Comparison of ENCODE assay signal across 11 cellular contexts in the genomic region with DNA sequence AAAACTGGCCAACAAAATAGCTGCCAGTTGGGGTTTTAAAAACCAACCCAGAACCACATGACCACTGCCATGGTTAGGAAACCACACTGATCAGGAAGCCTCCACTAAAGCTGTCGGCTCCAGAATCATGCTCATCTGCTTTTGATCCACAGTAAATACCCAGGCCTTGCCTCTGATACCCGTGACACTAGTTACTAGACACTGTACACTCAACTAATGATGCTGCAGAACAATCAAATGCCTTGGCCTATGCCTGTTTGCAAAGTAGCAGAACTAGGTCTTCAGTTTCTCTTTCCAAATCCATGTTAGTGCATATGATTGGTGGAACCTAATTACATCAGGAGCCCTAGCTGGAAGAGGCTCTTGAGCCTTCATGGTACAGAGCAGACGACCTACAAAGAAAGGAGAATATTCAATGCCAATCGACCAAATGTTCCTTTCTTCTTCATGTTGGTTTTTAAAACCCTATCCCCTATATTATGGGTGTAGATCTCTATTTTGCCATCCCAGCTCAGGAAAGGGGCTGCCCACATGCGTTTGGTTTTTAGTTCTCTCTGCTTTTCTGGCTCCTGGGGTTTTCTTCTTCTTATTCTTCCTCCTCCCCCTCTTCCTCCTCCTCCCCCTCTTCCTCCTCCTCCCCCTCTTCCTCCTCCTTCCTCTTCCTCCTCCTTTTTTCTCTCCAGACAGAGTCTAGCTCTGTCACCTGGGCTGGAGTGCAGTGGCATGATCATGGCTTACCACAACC.
DNase-seq lines count a peak whose midpoint lies in the region; ATAC-seq, FAIRE-seq and TF ChIP-seq lines count a peak whose summit lies in the region.
"Had no signal": no experiment of that assay in that cellular context is flagged by ENCODE, and none has a peak within 500 bp of the region (broad histone marks: within the 10 kb centered on the region; RNA-seq: fewer than 3 reads in every experiment).

No MANE protein-coding gene starts in this region.

- H3K4me1 ChIP-seq in BLaER1 (peaks cover 9% of the 10 kb centered on the region), H1 (replicated peaks in 1 of 4; ENCODE audit: control insufficient read depth in 3 of 4, insufficient read depth in 4 of 4, low read length in 3 of 4) (peaks cover 0 to 2% (median 0%) of the 10 kb centered on the region in 4 experiments; a peak in 3 of 7 replicates), trophoblast cell (ENCODE audit: control insufficient read depth in 1 of 2, insufficient read depth in 2 of 2, low read length in 2 of 2) (no peaks in the 10 kb centered on the region)

- no peaks in the 10 kb centered on the region for H3K27me3 ChIP-seq in BLaER1
- H3K27me3 ChIP-seq in H1 (replicated peaks in 1 of 4; ENCODE audit: control insufficient read depth in 3 of 4, extremely low read depth in 1 of 4, insufficient read depth in 3 of 4, low read length in 3 of 4): no peaks in the 10 kb centered on the region
- no peaks in the 10 kb centered on the region for H3K27me3 ChIP-seq in trophoblast cell (ENCODE audit: insufficient read depth, low read length)

- H3K4me1 Mint-ChIP-seq in glutamatergic neuron (ENCODE audit: low read depth, unreplicated experiment): no peaks in the 10 kb centered on the region

- no peak overlapping the region for H2BK5ac ChIP-seq in H1 (ENCODE audit: low read depth, low read length)
- no peak overlapping the region for H2BK5ac ChIP-seq in trophoblast cell (ENCODE audit: low read depth, low read length, poor library complexity)

- no peaks in the 10 kb centered on the region for H3K9me3 ChIP-seq in BLaER1
- H3K9me3 ChIP-seq in H1 (ENCODE audit: insufficient read depth in 2 of 2, low read depth in 1 of 2, low read length in 1 of 2): no peaks in the 10 kb centered on the region
- H3K9me3 ChIP-seq in trophoblast cell (ENCODE audit: insufficient read depth, low read depth, low read length): no peaks in the 10 kb centered on the region

- H3K9ac ChIP-seq in BLaER1: no peak overlapping the region
- no peak overlapping the region for H3K9ac ChIP-seq in H1 (replicated peaks in 1 of 4; ENCODE audit: extremely low read depth in 1 of 4, low read depth in 3 of 4, low read length in 3 of 4)
- no peak overlapping the region for H3K9ac ChIP-seq in trophoblast cell (ENCODE audit: low read length)

- no peak overlapping the region for H3K27ac Mint-ChIP-seq in glutamatergic neuron (ENCODE audit: unreplicated experiment)

- H3K4ac ChIP-seq in H1 (replicated peaks; ENCODE audit: insufficient read length, low read depth, low read length): no peak overlapping the region
- no peak overlapping the region for H3K4ac ChIP-seq in trophoblast cell (ENCODE audit: low read depth, low read length)

- H3K79me2 ChIP-seq in H1 (ENCODE audit: control insufficient read depth in 1 of 2, insufficient read depth in 2 of 2, low read length in 2 of 2): 0 out of 4 replicates have a peak, but pooled peaks cover 0 to 3% of the 10 kb centered on the region in 2 experiments
- no peaks in the 10 kb centered on the region for H3K79me2 ChIP-seq in trophoblast cell (ENCODE audit: control insufficient read depth, insufficient read depth, low read length, poor library complexity)

- no peak for ATAC-seq in HG02678 (IDR thresholded peaks at IDR 0.05; ENCODE audit: unreplicated experiment)

- H3K4me2 ChIP-seq in BLaER1: peak overlapping the region; percentile 36
- no peak overlapping the region for H3K4me2 ChIP-seq in H1 (ENCODE audit: insufficient read depth in 1 of 2, low read depth in 2 of 2, low read length in 2 of 2)
- H3K4me2 ChIP-seq in trophoblast cell (ENCODE audit: low read length): no peak overlapping the region

- CTCF ChIA-PET in H1 (lab: Charles Lee; ENCODE audit: partially characterized antibody): interaction anchor here (0.6 to 1.6 kb wide), 4 partner anchors 9 to 83 kb away, joined by 3 to 5 read pairs (median 4); no protein-coding TSS in a partner anchor

- H4K91ac ChIP-seq in H1 (replicated peaks; ENCODE audit: insufficient read length, low read length) (no peak overlapping the region), trophoblast cell (ENCODE audit: low read depth, low read length) (no peak overlapping the region)

- FAIRE-seq in H1 (lab: Jason Lieb, UNC): peak; percentile 45

- no peak overlapping the region for H3K56ac ChIP-seq in H1 (replicated peaks; ENCODE audit: insufficient read length, low read depth, low read length)

- H3K27ac ChIP-seq in BLaER1: no peak overlapping the region
- no peak overlapping the region for H3K27ac ChIP-seq in H1 (ENCODE audit: low read depth, low read length)
- no peak overlapping the region for H3K27ac ChIP-seq in trophoblast cell (ENCODE audit: low read depth, low read length)

- H3K79me1 ChIP-seq in H1 (ENCODE audit: low read depth, low read length): no peaks in the 10 kb centered on the region
- no peaks in the 10 kb centered on the region for H3K79me1 ChIP-seq in trophoblast cell (ENCODE audit: low read length)

- H3K4me3 ChIP-seq in BLaER1: no peak overlapping the region
- H3K4me3 ChIP-seq in H1 (ENCODE audit: extremely low read depth in 1 of 4, insufficient read depth in 2 of 4, low read depth in 3 of 4, low read length in 4 of 4): no peak overlapping the region
- no peak overlapping the region for H3K4me3 ChIP-seq in lower leg skin (ENCODE audit: low read depth, poor library complexity, severe bottlenecking)
- no peak overlapping the region for H3K4me3 ChIP-seq in trophoblast cell (ENCODE audit: low read depth, low read length)

- DNase-seq in DMS79 (lab: John Stamatoyannopoulos, UW) (peak; percentile 39), OCI-M1 (lab: John Stamatoyannopoulos, UW) (peak; percentile 69), H1 (ENCODE audit: low read depth in 1 of 2, low spot score in 2 of 2) (no peak), lower leg skin (ENCODE audit: low spot score in 2 of 2) (no peak), glutamatergic neuron (no peak), trophoblast cell (no peak)
- DNase-seq: Calu3; RPMI8226; stimulated activated CD4-positive, alpha-beta T cell treated with anti-CD3 and anti-CD28 coated beads, Interleukin-4, amount 100 ng/mL, for 1 hour had no signal

- no peak overlapping the region for H2AK5ac ChIP-seq in H1 (ENCODE audit: low read depth, low read length)
- no peak overlapping the region for H2AK5ac ChIP-seq in trophoblast cell (ENCODE audit: low read length)

- TF ChIP-seq POLR2A in H1 (IDR thresholded peaks at IDR 0.05; ENCODE audit: control extremely low read depth in 1 of 2, low read depth in 2 of 2, low read length in 2 of 2) (no peak), lower leg skin (IDR thresholded peaks at IDR 0.05) (no peak)

- intact Hi-C loops in lower leg skin (cut with DNase I; ENCODE audit: low total_unique reads): loop anchor here (10.0 kb wide), 1 partner anchor 1390 kb away; no protein-coding TSS in a partner anchor

- no peaks in the 10 kb centered on the region for H3K9me3 Mint-ChIP-seq in glutamatergic neuron (ENCODE audit: unreplicated experiment)

- no peak overlapping the region for H4K12ac ChIP-seq in trophoblast cell (ENCODE audit: low read depth, low read length)

- TF ChIP-seq EP300 in H1 (IDR thresholded peaks at IDR 0.05; ENCODE audit: borderline replicate concordance in 1 of 2, low read depth in 2 of 2, low read length in 2 of 2): no peak

- H4K5ac ChIP-seq in H1 (ENCODE audit: insufficient read length, low read depth, low read length): no peak overlapping the region

- H3K23ac ChIP-seq in H1 (ENCODE audit: insufficient read length): no peak overlapping the region
- H3K23ac ChIP-seq in trophoblast cell (ENCODE audit: low read length): no peak overlapping the region

- no peaks in the 10 kb centered on the region for H3K23me2 ChIP-seq in H1 (ENCODE audit: low read depth, low read length)

- TF ChIP-seq CTCF in H1 (IDR thresholded peaks at IDR 0.05; ENCODE audit: control extremely low read depth in 1 of 3, insufficient read depth in 1 of 3, low read depth in 1 of 3, low read length in 3 of 3): no peak
- TF ChIP-seq CTCF in lower leg skin (IDR thresholded peaks at IDR 0.05): no peak
- no peak for TF ChIP-seq CTCF in glutamatergic neuron (IDR thresholded peaks at IDR 0.05; ENCODE audit: partially characterized antibody, unreplicated experiment)

- no peak overlapping the region for H4K8ac ChIP-seq in H1 (ENCODE audit: extremely low read depth, insufficient read depth, low read length)
- H4K8ac ChIP-seq in trophoblast cell (ENCODE audit: low read depth, low read length): no peak overlapping the region

- H4K20me1 ChIP-seq in BLaER1: no peaks in the 10 kb centered on the region
- H4K20me1 ChIP-seq in H1 (replicated peaks in 1 of 2; ENCODE audit: control insufficient read depth in 1 of 2, insufficient read depth in 2 of 2, low read length in 2 of 2): peaks cover 0 to 1% of the 10 kb centered on the region in 2 experiments

- no peak overlapping the region for H3K4me3 Mint-ChIP-seq in glutamatergic neuron (ENCODE audit: unreplicated experiment)

- H3K36me3 ChIP-seq in BLaER1 (no peaks in the 10 kb centered on the region), H1 (ENCODE audit: control insufficient read depth in 2 of 4, insufficient read depth in 4 of 4, low read length in 3 of 4) (no peaks in the 10 kb centered on the region), trophoblast cell (ENCODE audit: control insufficient read depth in 1 of 2, insufficient read depth in 2 of 2, low read length in 2 of 2) (no peaks in the 10 kb centered on the region)

- no peak overlapping the region for H2BK20ac ChIP-seq in H1 (ENCODE audit: low read length)

- H3K14ac ChIP-seq in H1 (ENCODE audit: insufficient read length) (no peak overlapping the region), trophoblast cell (ENCODE audit: low read length) (no peak overlapping the region)

- H2BK15ac ChIP-seq in H1 (ENCODE audit: low read length): no peak overlapping the region

- H3K27me3 Mint-ChIP-seq in glutamatergic neuron (ENCODE audit: unreplicated experiment): no peaks in the 10 kb centered on the region

- H2BK12ac ChIP-seq in H1 (ENCODE audit: low read depth, low read length) (no peak overlapping the region), trophoblast cell (ENCODE audit: low read length) (no peak overlapping the region)

- H3K36me3 Mint-ChIP-seq in glutamatergic neuron (ENCODE audit: unreplicated experiment): no peaks in the 10 kb centered on the region

- no peak overlapping the region for H3K18ac ChIP-seq in H1 (ENCODE audit: extremely low read depth, low read length)
- H3K18ac ChIP-seq in trophoblast cell (ENCODE audit: low read length): no peak overlapping the region

- TF ChIP-seq RAD21 in H1 (IDR thresholded peaks at IDR 0.05 in 1 of 2, conservative IDR thresholded peaks at IDR 0.05 in 1 of 2; ENCODE audit: low read depth in 2 of 2, low read length in 2 of 2): no peak

- POLR2A ChIA-PET in H1 (lab: Charles Lee; ENCODE audit: partially characterized antibody): interaction anchor here (1.7 kb wide), 1 partner anchor 14 kb away, joined by 5 read pairs; no protein-coding TSS in a partner anchor

- WGBS in H1 (ENCODE audit: extremely low coverage in 1 of 2, insufficient coverage in 1 of 2, insufficient read length in 1 of 2, insufficient replicate concordance in 2 of 2, low coverage in 1 of 2, low lambda C conversion rate in 2 of 2, missing lambda C conversion rate in 1 of 2), 2 experiments: 91% methylated on average over 5 of the region's 5 CpGs; no CpG with 5 or more reads in 1 of the 2 experiments
- 85% methylated on average over 5 of the region's 5 CpGs for WGBS in lower leg skin, 2 donors
- no CpG with 5 or more reads among the region's 5 CpGs for WGBS in trophoblast cell (ENCODE audit: extremely low coverage, insufficient coverage, insufficient read length)

- H2AFZ ChIP-seq in H1 (ENCODE audit: low read length) (no peak overlapping the region), trophoblast cell (ENCODE audit: insufficient read depth, low read length, poor library complexity) (no peak overlapping the region)

- H2BK120ac ChIP-seq in H1 (replicated peaks; ENCODE audit: low read depth, low read length) (no peak overlapping the region), trophoblast cell (ENCODE audit: insufficient read depth, low read length, poor library complexity) (no peak overlapping the region)

Comparison
In these comparisons a context has a peak if more than half of its experiments do, and no peak if none do; other contexts are left out.
1. DNase-seq: peak in DMS79 (single experiment) and OCI-M1 (single experiment); none in H1 (0 of 2), lower leg skin (0 of 2), glutamatergic neuron (single experiment) and trophoblast cell (0 of 2).